Comparison of ENCODE assay signal across 24 cellular contexts in the genomic region with DNA sequence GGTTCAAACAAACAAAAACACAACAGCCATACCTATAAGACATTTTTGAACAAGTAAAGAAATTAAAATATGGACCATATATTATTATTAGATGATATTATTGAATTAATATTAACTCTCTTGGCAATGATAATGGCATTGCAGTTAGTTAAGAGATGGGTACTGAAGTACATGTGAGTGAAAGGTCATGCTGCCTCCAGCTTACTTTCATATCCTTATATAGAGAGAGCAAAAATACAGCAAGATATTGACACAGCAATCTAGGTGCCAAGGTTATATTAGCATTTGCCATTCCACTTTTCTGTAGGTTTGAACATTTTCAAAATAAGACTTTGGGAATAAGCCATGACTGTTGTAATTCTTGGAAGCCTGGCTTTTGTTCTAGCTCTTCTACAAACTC. TPM values are rescaled to one million over a fixed set of nuclear protein-coding genes. Genes with fewer than 3 reads are reported as not detected.
DNase-seq lines count a peak whose midpoint lies in the region; ATAC-seq, FAIRE-seq and TF ChIP-seq lines count a peak whose summit lies in the region.
"Had no signal": no experiment of that assay in that cellular context is flagged by ENCODE, and none has a peak within 500 bp of the region (broad histone marks: within the 10 kb centered on the region; RNA-seq: fewer than 3 reads in every experiment).

No MANE protein-coding gene starts in this region.

- H4K12ac ChIP-seq in trophoblast cell (ENCODE audit: low read depth, low read length), result no peak overlapping the region

- H4K20me1 ChIP-seq in DOHH2 (ENCODE audit: control insufficient read depth, insufficient read depth, low read depth, low read length), result peaks cover 5% of the 10 kb centered on the region; the same call in 1 of the 2 replicates

- peaks cover 23% of the 10 kb centered on the region for H3F3A ChIP-seq in DOHH2 (ENCODE audit: control insufficient read depth, insufficient read depth)

- H4K8ac ChIP-seq in trophoblast cell (ENCODE audit: low read depth, low read length), result no peak overlapping the region

- no peaks in the 10 kb centered on the region for H3K27me3 Mint-ChIP-seq in activated T-cell treated with anti-CD3 and anti-CD28 coated beads, Interleukin-2, amount 50 U/mL, for 24 hours
- no peaks in the 10 kb centered on the region for H3K27me3 Mint-ChIP-seq in activated T-helper 1 cell treated with anti-CD3 and anti-CD28 coated beads, Interleukin-12 subunit alpha, Interleukin-12 subunit beta, Interleukin-2, Interleukin-4 antibody, amounts not matched to agents 30 ng/mL and 10 ng/mL and 1 ng/mL, durations not matched to agents 14 hours and 24 hours and 36 hours (ENCODE audit: insufficient read depth)

- no peak overlapping the region for H2AFZ ChIP-seq in trophoblast cell (ENCODE audit: insufficient read depth, low read length, poor library complexity)

- H2BK120ac ChIP-seq in trophoblast cell (ENCODE audit: insufficient read depth, low read length, poor library complexity), result no peak overlapping the region

- H3K27ac ChIP-seq in DOHH2 (ENCODE audit: low read depth, low read length) (no peak overlapping the region), trophoblast cell (ENCODE audit: low read depth, low read length) (no peak overlapping the region), pancreas (no peak overlapping the region)
- H3K27ac ChIP-seq: C4-2B, vagina had no signal

- peaks cover 89% of the 10 kb centered on the region for H3K79me2 ChIP-seq in DOHH2 (ENCODE audit: control insufficient read depth, low read length)
- peaks cover 2% of the 10 kb centered on the region for H3K79me2 ChIP-seq in trophoblast cell (ENCODE audit: control insufficient read depth, insufficient read depth, low read length, poor library complexity)

- FAIRE-seq in pancreas (lab: Jason Lieb, UNC), result no peak
- FAIRE-seq: small intestine had no signal

- TF ChIP-seq CTCF in DOHH2 (IDR thresholded peaks at IDR 0.05; ENCODE audit: low read depth, low read length, poor library complexity, severe bottlenecking) (no peak), pancreas (IDR thresholded peaks at IDR 0.05) (no peak)

- H3K4me2 ChIP-seq in DOHH2 (ENCODE audit: low read length) (peak overlapping the region; percentile 81), trophoblast cell (ENCODE audit: low read length) (no peak overlapping the region)

- no peak for DNase-seq in activated T-cell treated with anti-CD3 and anti-CD28 coated beads, Interleukin-2, amount 50 U/mL, for 24 hours
- no peak for DNase-seq in activated T-cell treated with anti-CD3 and anti-CD28 coated beads for 4 hours
- DNase-seq in activated T-helper 1 cell treated with anti-CD3 and anti-CD28 coated beads, Interleukin-12 subunit alpha, Interleukin-12 subunit beta, Interleukin-2, Interleukin-4 antibody, amounts not matched to agents 30 ng/mL and 10 ng/mL and 1 ng/mL, durations not matched to agents 14 hours and 24 hours and 36 hours (ENCODE audit: low spot score), result no peak
- no peak for DNase-seq in trophoblast cell
- no peak for DNase-seq in EL
- no peak for DNase-seq in pancreas
- DNase-seq in iPS-NIHi11 (ENCODE audit: low spot score), result no peak
- DNase-seq: ACHN; anterior cingulate cortex; caudate nucleus; DMS153; foreskin fibroblast; GF-D8; NCI-H146; NCI-H2171; NCI-H526 treated with DMSO at 0.1 percent for 48 hours; small intestine; stimulated activated CD4-positive, alpha-beta T cell treated with anti-CD3 and anti-CD28 coated beads, Interleukin-2, amount 100 ng/mL, for 48 hours had no signal

- no peak overlapping the region for H2BK12ac ChIP-seq in trophoblast cell (ENCODE audit: low read length)

- no peaks in the 10 kb centered on the region for H3K9me3 Mint-ChIP-seq in activated T-cell treated with anti-CD3 and anti-CD28 coated beads, Interleukin-2, amount 50 U/mL, for 24 hours
- peaks cover 3% of the 10 kb centered on the region for H3K9me3 Mint-ChIP-seq in activated T-helper 1 cell treated with anti-CD3 and anti-CD28 coated beads, Interleukin-12 subunit alpha, Interleukin-12 subunit beta, Interleukin-2, Interleukin-4 antibody, amounts not matched to agents 30 ng/mL and 10 ng/mL and 1 ng/mL, durations not matched to agents 14 hours and 24 hours and 36 hours

- H2AK5ac ChIP-seq in trophoblast cell (ENCODE audit: low read length), result peak overlapping the region; percentile 51

- H3K4me3 ChIP-seq in DOHH2 (ENCODE audit: low read length), result peak overlapping the region; percentile 54
- H3K4me3 ChIP-seq in trophoblast cell (ENCODE audit: low read depth, low read length), result no peak overlapping the region
- H3K4me3 ChIP-seq in pancreas, result no peak overlapping the region
- H3K4me3 ChIP-seq: vagina had no signal

- H2BK5ac ChIP-seq in trophoblast cell (ENCODE audit: low read depth, low read length, poor library complexity), result peak overlapping the region; percentile 79

- no peak overlapping the region for H3K23ac ChIP-seq in trophoblast cell (ENCODE audit: low read length)

- no peak overlapping the region for H3K9ac ChIP-seq in trophoblast cell (ENCODE audit: low read length)

- no peak overlapping the region for H3K14ac ChIP-seq in trophoblast cell (ENCODE audit: low read length)

- ATAC-seq in pancreas, result no peak

- H3K4me1 ChIP-seq in DOHH2 (ENCODE audit: control insufficient read depth, low read length) (peaks cover 94% of the 10 kb centered on the region), trophoblast cell (ENCODE audit: control insufficient read depth in 1 of 2, insufficient read depth in 2 of 2, low read length in 2 of 2) (peaks cover 13 to 16% of the 10 kb centered on the region in 2 experiments), pancreas (no peaks in the 10 kb centered on the region)
- H3K4me1 ChIP-seq: vagina had no signal

- no peaks in the 10 kb centered on the region for H3K9me2 ChIP-seq in DOHH2 (replicated peaks; ENCODE audit: control insufficient read depth, low read length)

- peaks cover 17% of the 10 kb centered on the region for H3K79me1 ChIP-seq in trophoblast cell (ENCODE audit: low read length)

- H3K4ac ChIP-seq in trophoblast cell (ENCODE audit: low read depth, low read length), result no peak overlapping the region

- peaks cover 24% of the 10 kb centered on the region for H3K36me3 ChIP-seq in DOHH2 (ENCODE audit: control insufficient read depth, low read length)
- H3K36me3 ChIP-seq in trophoblast cell (ENCODE audit: control insufficient read depth in 1 of 2, insufficient read depth in 2 of 2, low read length in 2 of 2), result no peaks in the 10 kb centered on the region
- H3K36me3 ChIP-seq in pancreas, result no peaks in the 10 kb centered on the region
- H3K36me3 ChIP-seq: vagina had no signal

- H4K91ac ChIP-seq in trophoblast cell (ENCODE audit: low read depth, low read length), result peak overlapping the region; percentile 91

- intact Hi-C loops in activated T-helper 1 cell treated with anti-CD3 and anti-CD28 coated beads, Interleukin-12 subunit alpha, Interleukin-12 subunit beta, Interleukin-2, Interleukin-4 antibody, amounts not matched to agents 30 ng/mL and 10 ng/mL and 1 ng/mL, durations not matched to agents 14 hours and 24 hours and 36 hours (cut with micrococcal nuclease), result loop anchor here (5.0 kb wide), 2 partner anchors 33 to 337 kb away; a partner anchor contains a TSS
- intact Hi-C loops in pancreas (cut with DNase I), result no loop called here

- no peak overlapping the region for H3K18ac ChIP-seq in trophoblast cell (ENCODE audit: low read length)

- no peaks in the 10 kb centered on the region for H3K27me3 ChIP-seq in DOHH2 (ENCODE audit: control insufficient read depth, low read length)
- no peaks in the 10 kb centered on the region for H3K27me3 ChIP-seq in trophoblast cell (ENCODE audit: insufficient read depth, low read length)
- peaks cover 0 to 7% (median 0%) of the 10 kb centered on the region in 4 donors for H3K27me3 ChIP-seq in pancreas
- H3K27me3 ChIP-seq: vagina had no signal

- H3K4me1 Mint-ChIP-seq in activated T-cell treated with anti-CD3 and anti-CD28 coated beads, Interleukin-2, amount 50 U/mL, for 24 hours (ENCODE audit: low read depth), result peaks cover 85% of the 10 kb centered on the region
- H3K4me1 Mint-ChIP-seq in activated T-helper 1 cell treated with anti-CD3 and anti-CD28 coated beads, Interleukin-12 subunit alpha, Interleukin-12 subunit beta, Interleukin-2, Interleukin-4 antibody, amounts not matched to agents 30 ng/mL and 10 ng/mL and 1 ng/mL, durations not matched to agents 14 hours and 24 hours and 36 hours (ENCODE audit: low read depth), result peaks cover 82% of the 10 kb centered on the region

- H3K4me3 Mint-ChIP-seq in activated T-cell treated with anti-CD3 and anti-CD28 coated beads, Interleukin-2, amount 50 U/mL, for 24 hours, result peak overlapping the region; percentile 58
- peak overlapping the region; percentile 69 for H3K4me3 Mint-ChIP-seq in activated T-helper 1 cell treated with anti-CD3 and anti-CD28 coated beads, Interleukin-12 subunit alpha, Interleukin-12 subunit beta, Interleukin-2, Interleukin-4 antibody, amounts not matched to agents 30 ng/mL and 10 ng/mL and 1 ng/mL, durations not matched to agents 14 hours and 24 hours and 36 hours

- peaks cover 91% of the 10 kb centered on the region for H3K36me3 Mint-ChIP-seq in activated T-cell treated with anti-CD3 and anti-CD28 coated beads, Interleukin-2, amount 50 U/mL, for 24 hours (ENCODE audit: low read depth)
- H3K36me3 Mint-ChIP-seq in activated T-helper 1 cell treated with anti-CD3 and anti-CD28 coated beads, Interleukin-12 subunit alpha, Interleukin-12 subunit beta, Interleukin-2, Interleukin-4 antibody, amounts not matched to agents 30 ng/mL and 10 ng/mL and 1 ng/mL, durations not matched to agents 14 hours and 24 hours and 36 hours (ENCODE audit: low read depth), result peaks cover 80% of the 10 kb centered on the region

- H3K9me3 ChIP-seq in DOHH2 (ENCODE audit: control insufficient read depth, insufficient read depth, low read length) (no peaks in the 10 kb centered on the region), trophoblast cell (ENCODE audit: insufficient read depth, low read depth, low read length) (peaks cover 1% of the 10 kb centered on the region), pancreas (no peaks in the 10 kb centered on the region)
- H3K9me3 ChIP-seq: vagina had no signal

- peak overlapping the region; percentile 83 for H3K27ac Mint-ChIP-seq in activated T-cell treated with anti-CD3 and anti-CD28 coated beads, Interleukin-2, amount 50 U/mL, for 24 hours
- H3K27ac Mint-ChIP-seq in activated T-helper 1 cell treated with anti-CD3 and anti-CD28 coated beads, Interleukin-12 subunit alpha, Interleukin-12 subunit beta, Interleukin-2, Interleukin-4 antibody, amounts not matched to agents 30 ng/mL and 10 ng/mL and 1 ng/mL, durations not matched to agents 14 hours and 24 hours and 36 hours, result no peak overlapping the region

RNA-seq across cellular contexts. Expression of a gene that starts 6.1 kb away (rescaled TPM):
- 200 and 207 TPM in 2 replicates for total RNA-seq in activated T-helper 1 cell treated with anti-CD3 and anti-CD28 coated beads, Interleukin-12 subunit alpha, Interleukin-12 subunit beta, Interleukin-2, Interleukin-4 antibody, amounts not matched to agents 30 ng/mL and 10 ng/mL and 1 ng/mL, durations not matched to agents 14 hours and 24 hours and 36 hours
- 1.1 and 1.8 TPM in 2 replicates for polyA plus RNA-seq in trophoblast cell (2013)
- 1 to 10 TPM in 1 of 6 donors, under 1 TPM in 5; 0.12 to 1.0 (median 0.50) TPM for total RNA-seq in pancreas
- polyA plus RNA-seq in pancreas, result under 1 TPM; 0.05 to 0.15 TPM
- total RNA-seq: epithelial cell of proximal tubule, M059J, pulmonary artery endothelial cell had no signal

Comparison
In these comparisons a context has a peak if more than half of its experiments do, and no peak if none do; other contexts are left out.
1. RNA of a gene that starts 6.1 kb away (total RNA-seq): 200 to 207 TPM in activated T-helper 1 cell treated with anti-CD3 and anti-CD28 coated beads, Interleukin-12 subunit alpha, Interleukin-12 subunit beta, Interleukin-2, Interleukin-4 antibody, amounts not matched to agents 30 ng/mL and 10 ng/mL and 1 ng/mL, durations not matched to agents 14 hours and 24 hours and 36 hours; 0.12 to 1.0 TPM in pancreas; every median in the first group is over 10 times any median in the second.